ENCODE assay signal across 1 cellular context in the genomic region with DNA sequence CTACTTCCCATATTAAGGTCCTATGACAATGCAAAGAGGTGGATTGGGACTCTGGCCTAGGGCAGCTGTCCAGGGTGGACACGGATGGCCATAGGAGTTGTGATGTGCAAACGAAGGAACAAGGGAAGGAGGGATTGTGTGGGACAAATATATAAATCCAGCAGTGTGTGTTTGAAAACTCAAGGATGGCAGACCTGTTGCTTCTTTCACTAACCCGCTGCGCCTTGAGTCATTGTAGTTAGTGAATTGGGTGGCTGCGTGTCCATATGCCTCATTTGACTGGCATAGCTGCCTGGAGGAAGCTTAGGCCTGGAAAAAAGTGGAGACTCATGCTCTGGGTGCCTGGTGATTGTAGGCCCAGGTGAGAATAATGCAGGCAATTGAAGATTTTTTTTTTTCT.
TF ChIP-seq lines count a peak whose summit lies in the region.

No MANE protein-coding gene starts in this region.

TF ChIP-seq in SK-N-SH, 30 proteins besides CTCF, POLR2A, EP300 and RAD21:
- TF ChIP-seq REST (IDR thresholded peaks at IDR 0.05; ENCODE audit: low read depth, low read length) (peak; percentile 75; the same call in 1 of the 2 replicates), POLR2AphosphoS5 (IDR thresholded peaks at IDR 0.05; ENCODE audit: low read depth, low read length) (no peak)
